2 cellular contexts compared by ENCODE assay signal in the genomic region with DNA sequence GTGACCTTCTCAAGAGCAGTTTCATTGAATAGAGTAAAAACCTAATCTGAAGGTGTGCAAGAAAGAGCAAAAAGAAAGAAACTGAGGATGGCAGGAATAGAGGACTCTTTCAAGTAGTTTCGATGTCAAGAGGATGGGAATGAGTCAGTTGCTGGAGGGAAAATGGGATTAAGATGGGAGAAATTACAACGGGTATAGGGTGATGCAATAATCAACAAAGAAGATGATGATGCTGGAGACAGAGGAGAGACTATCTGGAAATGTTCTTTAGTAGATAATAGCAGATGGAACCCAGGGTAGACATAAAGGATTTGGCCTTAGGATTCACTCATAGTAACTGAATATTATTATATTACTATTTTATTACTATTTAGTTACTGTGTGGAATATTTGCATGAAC.
A peak's percentile ranks its signal among the peaks of the same experiment; 100 is the strongest.
TF ChIP-seq lines count a peak whose summit lies in the region.

No MANE protein-coding gene starts in this region.

TF ChIP-seq in IMR-90, 13 proteins besides CTCF, POLR2A, EP300 and RAD21 (continued from another document):
- peak; percentile 61 for TF ChIP-seq CEBPB (IDR thresholded peaks at IDR 0.05; ENCODE audit: low read depth, low read length)
TF ChIP-seq in IMR-90: peak in this region for 1.

TF ChIP-seq in K562, 482 proteins besides CTCF, POLR2A, EP300 and RAD21:
- TF ChIP-seq, protein P1, sequence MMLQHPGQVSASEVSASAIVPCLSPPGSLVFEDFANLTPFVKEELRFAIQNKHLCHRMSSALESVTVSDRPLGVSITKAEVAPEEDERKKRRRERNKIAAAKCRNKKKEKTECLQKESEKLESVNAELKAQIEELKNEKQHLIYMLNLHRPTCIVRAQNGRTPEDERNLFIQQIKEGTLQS (IDR thresholded peaks at IDR 0.05): peak; percentile 18; the same call in 1 of the 2 replicates
- TF ChIP-seq, protein P1 (CRISPR knock-in tag; conservative IDR thresholded peaks at IDR 0.05): no peak
- no peak for TF ChIP-seq CEBPG (CRISPR knock-in tag; IDR thresholded peaks at IDR 0.05)
- TF ChIP-seq CEBPG (tag; conservative IDR thresholded peaks at IDR 0.05 in 1 of 2, IDR thresholded peaks at IDR 0.05 in 1 of 2): peak in 1 of 2 experiments; percentile 59; a peak in 2 of 4 replicates
- TF ChIP-seq HCFC1 (IDR thresholded peaks at IDR 0.05; ENCODE audit: low read depth, low read length): no peak
